23 cellular contexts compared by ENCODE assay signal in genomic region chr14:56027421-56027820, GRCh38.
"Had no signal": no experiment of that assay in that cellular context is flagged by ENCODE, and none has a peak within 500 bp of the region (broad histone marks: within the 10 kb centered on the region; RNA-seq: fewer than 3 reads in every experiment).

No MANE protein-coding gene starts in this region.

- H3K36me3 ChIP-seq: neural progenitor cell, ovary, right lobe of liver, sigmoid colon, stomach, transverse colon, upper lobe of right lung, uterus had no signal

- H2AFZ ChIP-seq: neural progenitor cell, parathyroid adenoma had no signal

- H3K27me3 ChIP-seq: neural progenitor cell, ovary, right lobe of liver, sigmoid colon, stomach, testis, transverse colon, upper lobe of right lung, uterus had no signal

- DNase-seq: naive B cell; naive thymus-derived CD8-positive, alpha-beta T cell; occipital lobe; ovary; posterior cingulate gyrus; psoas muscle; right cardiac atrium; right lobe of liver; sigmoid colon; small intestine; stimulated activated CD4-positive, alpha-beta T cell treated with anti-CD3 and anti-CD28 coated beads, Interleukin-15, amount 100 ng/mL, for 24 hours; stimulated activated CD4-positive, alpha-beta T cell treated with anti-CD3 and anti-CD28 coated beads, Interleukin-2, amount 100 ng/mL, for 24 hours; stimulated activated CD4-positive, alpha-beta T cell treated with anti-CD3 and anti-CD28 coated beads, Interleukin-2, amount 100 ng/mL, for 48 hours; stimulated activated CD4-positive, alpha-beta T cell treated with anti-CD3 and anti-CD28 coated beads, Interleukin-4, amount 100 ng/mL, for 24 hours; stimulated activated naive B cell treated with anti-CD40 and anti-IgM and Interleukin-4, amounts not matched to agents 10 μg/mL and 1 μg/mL and 100 μg/mL, for 72 hours; stimulated activated naive CD4-positive, alpha-beta T cell treated with Interleukin-2 at 50 U/mL for 16 hours; stomach; testis; transverse colon; upper lobe of right lung; uterus had no signal

- H3K4me3 ChIP-seq: neural progenitor cell, ovary, psoas muscle, right lobe of liver, sigmoid colon, stomach, testis, transverse colon, upper lobe of right lung had no signal

- H3K79me2 ChIP-seq: parathyroid adenoma had no signal

- H3K9me3 ChIP-seq: ovary, psoas muscle, right lobe of liver, sigmoid colon, stomach, testis, transverse colon, upper lobe of right lung, uterus had no signal

- H3K9ac ChIP-seq: neural progenitor cell, parathyroid adenoma had no signal

- H3K4me2 ChIP-seq: neural progenitor cell had no signal

- H3K27ac ChIP-seq: neural progenitor cell, parathyroid adenoma, psoas muscle, right lobe of liver, sigmoid colon, stomach, transverse colon, upper lobe of right lung had no signal

- H3K4me1 ChIP-seq: neural progenitor cell, parathyroid adenoma, right lobe of liver, stomach, testis, upper lobe of right lung, uterus had no signal
